ENCODE assay signal across 15 cellular contexts in the genomic region with DNA sequence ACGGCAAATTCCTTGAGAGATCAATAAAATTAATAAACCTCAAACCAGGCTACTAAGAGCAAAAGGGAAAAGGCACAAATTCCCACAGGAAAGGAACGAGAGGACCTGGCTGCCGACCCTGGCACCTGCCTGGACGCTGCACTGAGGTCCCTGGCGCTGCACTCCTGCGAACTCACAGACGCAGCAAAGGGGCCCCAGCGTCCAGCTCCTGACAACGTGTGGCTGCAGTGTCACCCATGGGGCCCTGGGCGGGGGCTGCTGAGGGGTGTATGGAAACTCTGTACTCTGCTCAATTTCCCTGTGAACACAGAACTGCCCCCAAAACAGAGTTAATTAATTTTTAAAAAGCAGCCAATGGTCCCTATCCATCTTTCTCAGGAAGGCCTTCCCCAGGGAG.
DNase-seq lines count a peak whose midpoint lies in the region; ATAC-seq, FAIRE-seq and TF ChIP-seq lines count a peak whose summit lies in the region.
"Had no signal": no experiment of that assay in that cellular context is flagged by ENCODE, and none has a peak within 500 bp of the region (broad histone marks: within the 10 kb centered on the region; RNA-seq: fewer than 3 reads in every experiment).

No MANE protein-coding gene starts in this region.

- intact Hi-C loops in activated CD4-positive, alpha-beta T cell treated with anti-CD3 and anti-CD28 coated beads for 36 hours (cut with DNase I, micrococcal nuclease): no loop called here

- DNase-seq in activated CD4-positive, alpha-beta T cell treated with anti-CD3 and anti-CD28 coated beads for 36 hours: no peak
- no peak for DNase-seq in activated CD4-positive, alpha-beta T cell treated with anti-CD3 and anti-CD28 coated beads, Interleukin-2, amount 50 U/mL, for 1 hour
- no peak for DNase-seq in astrocyte (ENCODE audit: low read depth)
- no peak for DNase-seq in neural crest cell (ENCODE audit: low read depth, low spot score)
- no peak for DNase-seq in suprapubic skin (ENCODE audit: low spot score in 2 of 2)
- DNase-seq in HK-2 (ENCODE audit: unreplicated experiment): no peak
- DNase-seq in hepatocyte (ENCODE audit: low spot score): no peak
- DNase-seq: activated CD4-positive, alpha-beta T cell treated with anti-CD3 and anti-CD28 coated beads, Interleukin-2, amount 50 U/mL, for 48 hours; CD4-positive, alpha-beta memory T cell; naive B cell; stimulated activated naive CD4-positive, alpha-beta T cell treated with Interleukin-2 at 50 U/mL for 16 hours had no signal

- H3K4me1 ChIP-seq in astrocyte (ENCODE audit: insufficient read depth, low read length) (peaks cover 49% of the 10 kb centered on the region), suprapubic skin (peaks cover 41% of the 10 kb centered on the region), hepatocyte (ENCODE audit: insufficient read depth) (peaks cover 6% of the 10 kb centered on the region)

- peak overlapping the region; percentile 53 for H3K9ac ChIP-seq in astrocyte (ENCODE audit: low read length)

- no peak for FAIRE-seq in astrocyte (lab: Jason Lieb, UNC)
- FAIRE-seq: H54 had no signal

- H3K36me3 Mint-ChIP-seq in activated CD4-positive, alpha-beta T cell treated with anti-CD3 and anti-CD28 coated beads for 36 hours (ENCODE audit: low read depth): peaks cover 25% of the 10 kb centered on the region
- peaks cover 12% of the 10 kb centered on the region for H3K36me3 Mint-ChIP-seq in astrocyte (ENCODE audit: low read depth, unreplicated experiment)
- peaks cover 14% of the 10 kb centered on the region for H3K36me3 Mint-ChIP-seq in neural crest cell (ENCODE audit: low read depth)

- peaks cover 94% of the 10 kb centered on the region for H4K20me1 ChIP-seq in astrocyte (ENCODE audit: insufficient read depth, low read length)
- no peaks in the 10 kb centered on the region for H4K20me1 ChIP-seq in hepatocyte (ENCODE audit: insufficient read depth, poor library complexity, severe bottlenecking)

- H3K4me2 ChIP-seq in astrocyte (ENCODE audit: low read length) (peak overlapping the region; percentile 75), hepatocyte (no peak overlapping the region)

- POLR2A ChIA-PET in activated CD4-positive, alpha-beta T cell treated with anti-CD3 and anti-CD28 coated beads for 36 hours (lab: Charles Lee): no interaction called here

- no peaks in the 10 kb centered on the region for H3K27me3 ChIP-seq in astrocyte (ENCODE audit: insufficient read depth, low read length)
- H3K27me3 ChIP-seq in suprapubic skin: no peaks in the 10 kb centered on the region
- no peaks in the 10 kb centered on the region for H3K27me3 ChIP-seq in hepatocyte
- H3K27me3 ChIP-seq: right atrium auricular region had no signal

- no peak overlapping the region for H3K4me3 ChIP-seq in astrocyte (ENCODE audit: insufficient read depth, low read depth, low read length)
- peak overlapping the region; percentile 19 for H3K4me3 ChIP-seq in suprapubic skin
- H3K4me3 ChIP-seq in hepatocyte: no peak overlapping the region
- H3K4me3 ChIP-seq: right atrium auricular region had no signal

- peaks cover 96% of the 10 kb centered on the region for H3K79me2 ChIP-seq in astrocyte (ENCODE audit: insufficient read depth, low read length)
- no peaks in the 10 kb centered on the region for H3K79me2 ChIP-seq in hepatocyte

- H3K27ac ChIP-seq in astrocyte (ENCODE audit: low read depth, low read length) (peak overlapping the region; percentile 58), suprapubic skin (peak overlapping the region; percentile 64), hepatocyte (no peak overlapping the region)

- H3K27ac Mint-ChIP-seq in activated CD4-positive, alpha-beta T cell treated with anti-CD3 and anti-CD28 coated beads for 36 hours: peak overlapping the region; percentile 65
- no peak overlapping the region for H3K27ac Mint-ChIP-seq in astrocyte (ENCODE audit: unreplicated experiment)
- H3K27ac Mint-ChIP-seq in neural crest cell (ENCODE audit: unreplicated experiment): no peak overlapping the region
- H3K27ac Mint-ChIP-seq: T-helper 2 cell treated with Interferon-gamma antibody and Interleukin-4, amounts not matched to agents 5 μg/mL and 100 μg/mL, for 36 hours had no signal

- TF ChIP-seq POLR2A in suprapubic skin (IDR thresholded peaks at IDR 0.05): no peak

- CTCF ChIA-PET in activated CD4-positive, alpha-beta T cell treated with anti-CD3 and anti-CD28 coated beads for 36 hours (lab: Charles Lee): interaction anchor here (0.5 kb wide), 1 partner anchor 160 kb away, joined by 4 read pairs; no protein-coding TSS in a partner anchor

- peaks cover 12% of the 10 kb centered on the region for H3K4me1 Mint-ChIP-seq in activated CD4-positive, alpha-beta T cell treated with anti-CD3 and anti-CD28 coated beads for 36 hours
- peaks cover 21% of the 10 kb centered on the region for H3K4me1 Mint-ChIP-seq in astrocyte (ENCODE audit: low read depth, unreplicated experiment)
- H3K4me1 Mint-ChIP-seq in neural crest cell: peaks cover 67% of the 10 kb centered on the region

- H3K9me3 Mint-ChIP-seq in activated CD4-positive, alpha-beta T cell treated with anti-CD3 and anti-CD28 coated beads for 36 hours (ENCODE audit: low read depth): peaks cover 9% of the 10 kb centered on the region
- peaks cover 1% of the 10 kb centered on the region for H3K9me3 Mint-ChIP-seq in astrocyte (ENCODE audit: unreplicated experiment)
- H3K9me3 Mint-ChIP-seq in neural crest cell: no peaks in the 10 kb centered on the region
- H3K9me3 Mint-ChIP-seq: naive B cell had no signal

- WGBS in suprapubic skin: 79% methylated on average over 10 of the region's 10 CpGs
- 80% methylated on average over 10 of the region's 10 CpGs for whole genome bisulfite sequencing in hepatocyte (ENCODE audit: low lambda C conversion rate, missing lambda C conversion rate)

- no peak for ATAC-seq in activated CD4-positive, alpha-beta T cell treated with anti-CD3 and anti-CD28 coated beads for 36 hours
- ATAC-seq in GM21367 (IDR thresholded peaks at IDR 0.05; ENCODE audit: unreplicated experiment): no peak

- no peak overlapping the region for H2AFZ ChIP-seq in astrocyte (ENCODE audit: low read depth, low read length)
- H2AFZ ChIP-seq in hepatocyte: no peak overlapping the region

- H3K36me3 ChIP-seq in astrocyte (ENCODE audit: insufficient read depth, low read length) (peaks cover 11% of the 10 kb centered on the region), suprapubic skin (no peaks in the 10 kb centered on the region), hepatocyte (replicated peaks; ENCODE audit: insufficient read depth, low read depth) (no peaks in the 10 kb centered on the region)
- H3K36me3 ChIP-seq: right atrium auricular region had no signal

- no peak overlapping the region for H3K4me3 Mint-ChIP-seq in activated CD4-positive, alpha-beta T cell treated with anti-CD3 and anti-CD28 coated beads for 36 hours
- H3K4me3 Mint-ChIP-seq in astrocyte (ENCODE audit: unreplicated experiment): no peak overlapping the region
- H3K4me3 Mint-ChIP-seq in neural crest cell: peak overlapping the region; percentile 16
- H3K4me3 Mint-ChIP-seq: T-helper 2 cell treated with Interferon-gamma antibody and Interleukin-4, amounts not matched to agents 5 μg/mL and 100 μg/mL, for 36 hours had no signal

- H3K9me3 ChIP-seq in astrocyte (ENCODE audit: insufficient read depth, low read depth, low read length) (no peaks in the 10 kb centered on the region), suprapubic skin (no peaks in the 10 kb centered on the region), hepatocyte (ENCODE audit: low read depth) (no peaks in the 10 kb centered on the region)
- H3K9me3 ChIP-seq: right atrium auricular region had no signal

- no peak for TF ChIP-seq CTCF in astrocyte (IDR thresholded peaks at IDR 0.05; ENCODE audit: insufficient read depth, low read depth, low read length)
- no peak for TF ChIP-seq CTCF in neural crest cell (conservative IDR thresholded peaks at IDR 0.05)
- TF ChIP-seq CTCF in suprapubic skin (IDR thresholded peaks at IDR 0.05): no peak
- TF ChIP-seq CTCF in hepatocyte (IDR thresholded peaks at IDR 0.05; ENCODE audit: poor library complexity): no peak

- no peak for TF ChIP-seq EP300 in suprapubic skin (IDR thresholded peaks at IDR 0.05)

- H3K9me2 ChIP-seq in hepatocyte (replicated peaks; ENCODE audit: insufficient read depth): no peaks in the 10 kb centered on the region

- H3K27me3 Mint-ChIP-seq in activated CD4-positive, alpha-beta T cell treated with anti-CD3 and anti-CD28 coated beads for 36 hours: no peaks in the 10 kb centered on the region
- H3K27me3 Mint-ChIP-seq in astrocyte (ENCODE audit: low read depth, unreplicated experiment): no peaks in the 10 kb centered on the region
- H3K27me3 Mint-ChIP-seq in neural crest cell (ENCODE audit: low read depth): no peaks in the 10 kb centered on the region
- H3K27me3 Mint-ChIP-seq: CD4-positive, alpha-beta memory T cell; naive B cell had no signal
